8 cellular contexts compared by ENCODE assay signal in the genomic region with DNA sequence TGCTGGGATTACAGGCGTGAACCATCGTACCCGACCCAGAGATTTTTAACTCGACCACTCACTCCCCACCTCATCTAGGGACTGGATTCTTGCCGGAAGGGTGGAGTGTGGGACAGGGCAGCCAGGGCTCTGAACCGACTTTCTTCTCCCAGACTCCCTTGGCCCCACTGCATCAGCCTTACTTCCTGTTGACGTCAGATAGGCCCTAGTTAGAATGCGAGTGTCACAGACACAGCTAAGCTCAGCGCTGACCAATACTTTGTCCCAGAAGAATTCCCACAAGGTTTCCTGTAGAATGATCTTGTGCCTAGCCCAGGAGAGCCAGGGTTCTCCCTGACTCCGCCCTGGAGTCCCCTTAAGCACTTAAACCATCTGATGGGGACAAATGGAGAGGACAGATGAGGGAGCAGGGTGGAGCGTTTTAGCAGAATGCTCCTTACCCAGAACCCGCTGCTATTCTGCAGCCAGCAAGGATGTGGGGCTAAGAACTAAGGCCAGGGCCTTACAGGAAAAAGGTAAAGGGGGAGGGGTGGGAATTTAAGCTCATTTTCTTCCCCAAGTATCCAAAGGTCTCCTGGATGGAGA. TPM values are rescaled to one million over a fixed set of nuclear protein-coding genes. Genes with fewer than 3 reads are reported as not detected.
DNase-seq lines count a peak whose midpoint lies in the region; ATAC-seq and TF ChIP-seq lines count a peak whose summit lies in the region.

No MANE protein-coding gene starts in this region.

- no peak for DNase-seq in HCT116 (ENCODE audit: low read depth, low spot score)
- DNase-seq in activated naive CD8-positive, alpha-beta T cell treated with anti-CD3 and anti-CD28 coated beads, Interleukin-2, amount 50 U/mL, for 24 hours: no peak
- DNase-seq in left cardiac atrium: peak; percentile 80
- no peak for DNase-seq in KG1 (lab: John Stamatoyannopoulos, UW)
- no peak for DNase-seq in AG08396 (ENCODE audit: low spot score)

- H3K9me3 Mint-ChIP-seq in activated naive CD8-positive, alpha-beta T cell treated with anti-CD3 and anti-CD28 coated beads, Interleukin-2, amount 50 U/mL, for 24 hours: no peaks in the 10 kb centered on the region

- no TSS peak for BruUV-seq in HCT116 (replicated peaks; lab: Mats Ljungman, UMichigan)

- TF ChIP-seq POLR2A in HCT116 (IDR thresholded peaks at IDR 0.05; ENCODE audit: borderline replicate concordance, extremely low read depth, insufficient read depth, insufficient read length): no peak

- H3K4me1 Mint-ChIP-seq in activated naive CD8-positive, alpha-beta T cell treated with anti-CD3 and anti-CD28 coated beads, Interleukin-2, amount 50 U/mL, for 24 hours: peaks cover 41% of the 10 kb centered on the region

- H3K4me3 ChIP-seq in HCT116 (replicated peaks in 1 of 2; ENCODE audit: low read depth in 1 of 2, low read length in 2 of 2) (no peak overlapping the region), skin epidermis (no peak overlapping the region)

- H3K4me3 Mint-ChIP-seq in activated naive CD8-positive, alpha-beta T cell treated with anti-CD3 and anti-CD28 coated beads, Interleukin-2, amount 50 U/mL, for 24 hours: peak overlapping the region; percentile 60

- RAD21 ChIA-PET in HCT116 (lab: Charles Lee; ENCODE audit: low non-redundant PET in 1 of 2, low total read pairs in 2 of 2, uncharacterized antibody in 2 of 2, unreplicated experiment in 2 of 2): no interaction called here

- intact Hi-C loops in HCT116 (cut with micrococcal nuclease): no loop called here
- intact Hi-C loops in left cardiac atrium (cut with DNase I): no loop called here

- no peak for TF ChIP-seq CTCF in HCT116 (IDR thresholded peaks at IDR 0.05 in 2 of 3, conservative IDR thresholded peaks at IDR 0.05 in 1 of 3; ENCODE audit: borderline replicate concordance in 1 of 3, insufficient read depth in 1 of 3, low read depth in 2 of 3, low read length in 2 of 3)

- no peaks in the 10 kb centered on the region; the same call in 1 of the 2 replicates for H4K20me1 ChIP-seq in HCT116 (ENCODE audit: insufficient read depth)

- no peak overlapping the region for H2AFZ ChIP-seq in HCT116 (ENCODE audit: low read depth, low read length, poor library complexity, severe bottlenecking)

- peak overlapping the region; percentile 5; the same call in 1 of the 2 replicates for H3K9ac ChIP-seq in HCT116 (ENCODE audit: low read length)

- H3K27ac ChIP-seq in HCT116 (ENCODE audit: low read depth, low read length): no peak overlapping the region; the same call in 1 of the 2 replicates
- peak overlapping the region in 18 of 21 experiments; percentile 2 to 99 (median 72) for H3K27ac ChIP-seq in skin epidermis

- H3K4me1 ChIP-seq in HCT116 (ENCODE audit: control insufficient read depth in 1 of 2, insufficient read depth in 2 of 2, low read length in 2 of 2): peaks cover 20 to 38% of the 10 kb centered on the region in 2 experiments

- no peaks in the 10 kb centered on the region for H3K27me3 Mint-ChIP-seq in activated naive CD8-positive, alpha-beta T cell treated with anti-CD3 and anti-CD28 coated beads, Interleukin-2, amount 50 U/mL, for 24 hours

- peak overlapping the region; percentile 98 for H3K27ac Mint-ChIP-seq in activated naive CD8-positive, alpha-beta T cell treated with anti-CD3 and anti-CD28 coated beads, Interleukin-2, amount 50 U/mL, for 24 hours

- CTCF ChIA-PET in HCT116 (lab: Charles Lee): no interaction called here

- no peak for TF ChIP-seq RAD21 in HCT116 (IDR thresholded peaks at IDR 0.05; ENCODE audit: low read depth)

- peaks cover 61% of the 10 kb centered on the region for H3K36me3 Mint-ChIP-seq in activated naive CD8-positive, alpha-beta T cell treated with anti-CD3 and anti-CD28 coated beads, Interleukin-2, amount 50 U/mL, for 24 hours (ENCODE audit: low read depth)

- H3K4me2 ChIP-seq in HCT116 (ENCODE audit: low read length): no peak overlapping the region

- no peaks in the 10 kb centered on the region for H3K27me3 ChIP-seq in HCT116 (ENCODE audit: insufficient read depth, low read length)

- H3K79me2 ChIP-seq in HCT116 (ENCODE audit: insufficient read depth, low read length): peaks cover 72% of the 10 kb centered on the region

- ATAC-seq in HCT116: no peak
- no peak for ATAC-seq in activated naive CD8-positive, alpha-beta T cell treated with anti-CD3 and anti-CD28 coated beads, Interleukin-2, amount 50 U/mL, for 24 hours
- ATAC-seq in left cardiac atrium: peak in 1 of 2 donors; percentile 12
- no peak for ATAC-seq in GM18517 (IDR thresholded peaks at IDR 0.05; ENCODE audit: unreplicated experiment)
- ATAC-seq in HG02970 (IDR thresholded peaks at IDR 0.05; ENCODE audit: low FRiP score, unreplicated experiment): no peak

- no peaks in the 10 kb centered on the region for H3K9me2 ChIP-seq in HCT116 (ENCODE audit: insufficient read depth)

- POLR2A ChIA-PET in HCT116 (lab: Charles Lee): no interaction called here

- no peaks in the 10 kb centered on the region for H3K9me3 ChIP-seq in HCT116 (ENCODE audit: control insufficient read depth in 1 of 2, insufficient read depth in 1 of 2, low read depth in 1 of 2, low read length in 2 of 2)

- peaks cover 30 to 41% of the 10 kb centered on the region in 2 experiments; a peak in 3 of 4 replicates for H3K36me3 ChIP-seq in HCT116 (ENCODE audit: control insufficient read depth in 1 of 2, insufficient read depth in 2 of 2, low read length in 2 of 2)

TF ChIP-seq in HCT116, 20 proteins besides CTCF, POLR2A, EP300 and RAD21:
- TF ChIP-seq SP1 (IDR thresholded peaks at IDR 0.05; ENCODE audit: low read depth) (no peak), CBX3 (IDR thresholded peaks at IDR 0.05; ENCODE audit: low read depth) (no peak), ATF3 (IDR thresholded peaks at IDR 0.05) (no peak), TCF7L2 (IDR thresholded peaks at IDR 0.05; ENCODE audit: borderline replicate concordance, extremely low read depth, insufficient read depth, insufficient read length) (no peak), POLR2AphosphoS5 (IDR thresholded peaks at IDR 0.05; ENCODE audit: low read depth, low read length) (no peak), EZH2 (IDR thresholded peaks at IDR 0.05) (no peak)

RNA-seq across cellular contexts. Expression of gene TUSC2, which starts 5.8 kb away (rescaled TPM):
- total RNA-seq in HCT116 (2021; ENCODE audit: unreplicated experiment) (34.0 TPM), left cardiac atrium (10 to 100 TPM; 26.2 to 27.5 TPM)
- 28.2 and 34.0 TPM in 2 replicates for polyA plus RNA-seq in HCT116 (2012)

RNA-seq across cellular contexts. Expression of gene RASSF1, which starts 6.8 kb away (rescaled TPM):
- total RNA-seq in HCT116 (2021; ENCODE audit: unreplicated experiment) (29.6 TPM), left cardiac atrium (10 to 100 TPM; 20.7 to 25.6 TPM)
- polyA plus RNA-seq in HCT116 (2012): 32.1 and 38.6 TPM in 2 replicates

RNA-seq across cellular contexts. Expression of gene HYAL2, which starts 11.3 kb away (rescaled TPM):
- total RNA-seq in HCT116 (2021; ENCODE audit: unreplicated experiment) (42.2 TPM), left cardiac atrium (100 to 1,000 TPM in 1 of 2 donors, 10 to 100 TPM in 1; 53.4 to 103 TPM)
- polyA plus RNA-seq in HCT116 (2012): 57.5 and 64.1 TPM in 2 replicates

RNA-seq across cellular contexts. Expression of gene ZMYND10, which starts 11.7 kb away (rescaled TPM):
- 3.3 TPM for total RNA-seq in HCT116 (2021; ENCODE audit: unreplicated experiment)
- 1.2 and 1.5 TPM in 2 replicates for polyA plus RNA-seq in HCT116 (2012)
- total RNA-seq in left cardiac atrium: under 1 TPM in 1 of 2 donors, not detected in 1; 0.29 TPM

RNA-seq across cellular contexts. Expression of gene NPRL2, which starts 16.7 kb away (rescaled TPM):
- 35.4 TPM for total RNA-seq in HCT116 (2021; ENCODE audit: unreplicated experiment)
- 52.6 and 52.8 TPM in 2 replicates for polyA plus RNA-seq in HCT116 (2012)
- 10 to 100 TPM; 12.6 to 19.9 TPM for total RNA-seq in left cardiac atrium
